8 cellular contexts compared by ENCODE assay signal in genomic region chr9:34665381-34666250, GRCh38. TPM values are rescaled to one million over a fixed set of nuclear protein-coding genes. Genes with fewer than 3 reads are reported as not detected.
A peak's percentile ranks its signal among the peaks of the same experiment; 100 is the strongest.
DNase-seq lines count a peak whose midpoint lies in the region; ATAC-seq and TF ChIP-seq lines count a peak whose summit lies in the region.

No MANE protein-coding gene starts in this region.

- H3K27me3 ChIP-seq in gastroesophageal sphincter (no peaks in the 10 kb centered on the region), neutrophil (no peaks in the 10 kb centered on the region)

- 0% methylated on average over 8 of the region's 55 CpGs; no CpG with 5 or more reads in 1 of the 2 donors for WGBS in gastroesophageal sphincter (ENCODE audit: low coverage in 1 of 2), 2 donors

- H3K9me3 ChIP-seq in HEK293 (ENCODE audit: control insufficient read depth, insufficient read depth, low read depth, low read length) = no peaks in the 10 kb centered on the region
- no peaks in the 10 kb centered on the region for H3K9me3 ChIP-seq in SK-N-MC (ENCODE audit: low read depth, low read length)
- peaks cover 0 to 7% (median 0%) of the 10 kb centered on the region in 3 donors for H3K9me3 ChIP-seq in gastroesophageal sphincter
- no peaks in the 10 kb centered on the region for H3K9me3 ChIP-seq in neutrophil

- H3K27ac ChIP-seq in HEK293 (ENCODE audit: extremely low read depth, low read depth, low read length) (peak overlapping the region; percentile 87), SK-N-MC (peak overlapping the region; percentile 94), gastroesophageal sphincter (peak overlapping the region; percentile 99 to 100 (median 100)), neutrophil (peak overlapping the region; percentile 99)

- POLR2A ChIA-PET in HEK293 (lab: Yijun Ruan, JAX) = interaction anchor here (0.7 to 1.6 kb wide), 9 partner anchors 9 to 786 kb away, joined by 3 to 14 read pairs (median 4); partner anchors contain the start of genes GALT, IL11RA and SIGMAR1

- TF ChIP-seq EP300 in gastroesophageal sphincter (IDR thresholded peaks at IDR 0.05) = no peak

- H3K4me3 ChIP-seq in HEK293 (ENCODE audit: low read depth, low read length) (peak overlapping the region; percentile 74), SK-N-MC (peak overlapping the region; percentile 95), gastroesophageal sphincter (peak overlapping the region; percentile 85 to 93), neutrophil (ENCODE audit: low read depth in 1 of 2, low read length in 1 of 2) (peak overlapping the region; percentile 88 to 91)

- H3K36me3 ChIP-seq in HEK293 (ENCODE audit: control insufficient read depth in 2 of 2, insufficient read depth in 1 of 2, low read length in 2 of 2) = peaks cover 0 to 26% of the 10 kb centered on the region in 2 experiments; a peak in 1 of 3 replicates
- H3K36me3 ChIP-seq in SK-N-MC (ENCODE audit: insufficient read depth, low read length) = peaks cover 4% of the 10 kb centered on the region; the same call in 1 of the 2 replicates
- peaks cover 0 to 43% of the 10 kb centered on the region in 2 donors for H3K36me3 ChIP-seq in gastroesophageal sphincter
- peaks cover 8% of the 10 kb centered on the region for H3K36me3 ChIP-seq in neutrophil

- CTCF ChIA-PET in HEK293 (lab: Yijun Ruan, JAX) = interaction anchor here (0.5 to 2.2 kb wide), 5 partner anchors 31 to 907 kb away, joined by 3 to 8 read pairs (median 5); no protein-coding TSS in a partner anchor

- peak; percentile 92 for ATAC-seq in gastroesophageal sphincter

- DNase-seq in Daoy (ENCODE audit: low read depth) (peak; percentile 95), NAMALWA (ENCODE audit: low spot score) (peak; percentile 96), SK-N-MC (ENCODE audit: low read depth, low spot score) (no peak), stromal cell of bone marrow (ENCODE audit: low read depth) (peak; percentile 93)
- DNase-seq in activated naive CD4-positive, alpha-beta T cell treated with anti-CD3 and anti-CD28 coated beads, Interleukin-2, amount 50 U/mL, for 16 hours = peak; percentile 79

- H3K4me1 ChIP-seq in HEK293 (ENCODE audit: control insufficient read depth, insufficient read depth, low read length) (peaks cover 5% of the 10 kb centered on the region; the same call in 1 of the 2 replicates), gastroesophageal sphincter (peaks cover 0 to 43% (median 13%) of the 10 kb centered on the region in 3 donors), neutrophil (ENCODE audit: control insufficient read depth in 1 of 2, insufficient read depth in 1 of 2, low read depth in 1 of 2, low read length in 1 of 2) (peaks cover 13 to 14% of the 10 kb centered on the region in 2 experiments)

- H3K9ac ChIP-seq in SK-N-MC (ENCODE audit: insufficient read length) = peak overlapping the region; percentile 93

- TF ChIP-seq CTCF in HEK293 (tag by site-specific recombination; IDR thresholded peaks at IDR 0.05) = no peak; the same call in 1 of the 2 replicates
- no peak for TF ChIP-seq CTCF in gastroesophageal sphincter (IDR thresholded peaks at IDR 0.05)
- peak; percentile 45 for TF ChIP-seq CTCF in neutrophil (IDR thresholded peaks at IDR 0.05)

- peak; percentile 92 to 94 for TF ChIP-seq POLR2A in gastroesophageal sphincter (IDR thresholded peaks at IDR 0.05)

TF ChIP-seq in HEK293, 187 proteins besides CTCF, POLR2A, EP300 and RAD21 (continues in another document):
- TF ChIP-seq BCL11B (tag by site-specific recombination; IDR thresholded peaks at IDR 0.05; ENCODE audit: low read depth) (0 out of 2 replicates have a peak, but pooled peaks have one; percentile 43), REPIN1 (tag by site-specific recombination; IDR thresholded peaks at IDR 0.05; ENCODE audit: low read depth) (no peak), ZBTB48 (tag by site-specific recombination; IDR thresholded peaks at IDR 0.05) (peak; percentile 65; the same call in 1 of the 2 replicates), ZNF2 (tag by site-specific recombination; IDR thresholded peaks at IDR 0.05) (peak; percentile 45; the same call in 1 of the 2 replicates), ZNF423 (tag by site-specific recombination; IDR thresholded peaks at IDR 0.05) (0 out of 2 replicates have a peak, but pooled peaks have one; percentile 22), ZNF501 (tag by site-specific recombination; IDR thresholded peaks at IDR 0.05) (peak; percentile 48; the same call in 1 of the 2 replicates), ZNF654 (tag by site-specific recombination; IDR thresholded peaks at IDR 0.05; ENCODE audit: low read depth) (no peak), ZBTB20 (tag by site-specific recombination; IDR thresholded peaks at IDR 0.05) (peak; percentile 87), ZBTB21 (tag by site-specific recombination; IDR thresholded peaks at IDR 0.05) (peak; percentile 96), ZNF76 (tag by site-specific recombination; IDR thresholded peaks at IDR 0.05; ENCODE audit: borderline replicate concordance, low read depth) (peak; percentile 35; the same call in 1 of the 2 replicates), SP7 (tag by site-specific recombination; IDR thresholded peaks at IDR 0.05) (peak; percentile 48; the same call in 1 of the 2 replicates), ZXDB (tag by site-specific recombination; IDR thresholded peaks at IDR 0.05) (peak; percentile 38; the same call in 1 of the 2 replicates), OVOL3 (tag by site-specific recombination; IDR thresholded peaks at IDR 0.05) (peak; percentile 91), KLF1 (tag by site-specific recombination; IDR thresholded peaks at IDR 0.05) (peak; percentile 34), SP3 (tag by site-specific recombination; IDR thresholded peaks at IDR 0.05) (peak; percentile 65), ZFP37 (tag by site-specific recombination; IDR thresholded peaks at IDR 0.05) (no peak), IKZF3 (tag by site-specific recombination; IDR thresholded peaks at IDR 0.05) (peak; percentile 72), ZIC2 (tag by site-specific recombination; IDR thresholded peaks at IDR 0.05) (0 out of 2 replicates have a peak, but pooled peaks have one; percentile 20), ZNF175 (tag by site-specific recombination; IDR thresholded peaks at IDR 0.05) (no peak), ELK4 (IDR thresholded peaks at IDR 0.05; ENCODE audit: borderline replicate concordance, low read depth, low read length) (no peak), ZBTB11 (tag by site-specific recombination; conservative IDR thresholded peaks at IDR 0.05; ENCODE audit: low read depth) (peak; percentile 89)

RNA-seq across cellular contexts. Expression of gene CCL27, which starts 3.2 kb away (rescaled TPM):
- not detected in 2 replicates for total RNA-seq in Daoy (2014; rRNA removed; shearing (Covaris generic))
- total RNA-seq in gastroesophageal sphincter = not detected

RNA-seq across cellular contexts. Expression of gene IL11RA, which starts 13.6 kb away (rescaled TPM):
- total RNA-seq in Daoy (2014; rRNA removed; shearing (Covaris generic)) = 6.1 and 9.0 TPM in 2 replicates
- 10 to 100 TPM; 31.8 to 80.2 (median 39.8) TPM for total RNA-seq in gastroesophageal sphincter

RNA-seq across cellular contexts. Expression of gene GALT, which starts 19.1 kb away (rescaled TPM):
- total RNA-seq in Daoy (2014; rRNA removed; shearing (Covaris generic)) = 8.2 and 20.2 TPM in 2 replicates
- total RNA-seq in gastroesophageal sphincter = 10 to 100 TPM; 19.1 to 51.4 (median 25.7) TPM

RNA-seq across cellular contexts. Expression of gene CCL19, which starts 25.5 kb away (rescaled TPM):
- not detected in 2 replicates for total RNA-seq in Daoy (2014; rRNA removed; shearing (Covaris generic))
- total RNA-seq in gastroesophageal sphincter = 1 to 10 TPM in 1 of 4 donors, not detected in 3; 1.2 TPM

RNA-seq across cellular contexts. Expression of gene SIGMAR1, which starts 28.0 kb away (rescaled TPM):
- total RNA-seq in Daoy (2014; rRNA removed; shearing (Covaris generic)) = 72.3 and 88.6 TPM in 2 replicates
- 100 to 1,000 TPM in 1 of 4 donors, 10 to 100 TPM in 3; 58.2 to 152 (median 87.8) TPM for total RNA-seq in gastroesophageal sphincter
